Comparison of ENCODE assay signal across 8 cellular contexts in genomic region chr1:119647228-119647733, GRCh38. TPM values are rescaled to one million over a fixed set of nuclear protein-coding genes. Genes with fewer than 3 reads are reported as not detected.
DNase-seq lines count a peak whose midpoint lies in the region; ATAC-seq and TF ChIP-seq lines count a peak whose summit lies in the region.

No MANE protein-coding gene starts in this region.

- H3K4me3 ChIP-seq in WI38 (ENCODE audit: low read depth, low read length), result peak overlapping the region; percentile 97
- H3K4me3 ChIP-seq in heart right ventricle, result peak overlapping the region; percentile 85 to 98 (median 94)
- peak overlapping the region; percentile 91 for H3K4me3 ChIP-seq in skeletal muscle cell (ENCODE audit: low read depth, low read length)

- ATAC-seq in heart right ventricle (peak; percentile 3 to 42 (median 16)), HG03460 (IDR thresholded peaks at IDR 0.05; ENCODE audit: unreplicated experiment) (no peak)

- TF ChIP-seq CTCF in WI38 (IDR thresholded peaks at IDR 0.05; ENCODE audit: low read depth, low read length) (no peak), heart right ventricle (IDR thresholded peaks at IDR 0.05) (no peak)

- 2 to 3% methylated on average over 18 of the region's 18 CpGs for WGBS in heart right ventricle, 2 donors

- H3K27ac ChIP-seq in heart right ventricle, result peak overlapping the region; percentile 79 to 97 (median 93)

- DNase-seq in NCI-H82 (lab: John Stamatoyannopoulos, UW) (peak; percentile 44), NCI-H82 treated with DMSO at 0.1 percent for 48 hours (lab: John Stamatoyannopoulos, UW; ENCODE audit: unreplicated experiment) (no peak), heart right ventricle (peak; percentile 22 to 29), skeletal muscle cell (ENCODE audit: low read depth) (no peak), cortex of kidney (lab: John Stamatoyannopoulos, UW) (no peak), LoVo (ENCODE audit: low spot score) (no peak)

- H3K9me3 ChIP-seq in heart right ventricle, result no peaks in the 10 kb centered on the region

- intact Hi-C loops in heart right ventricle (cut with DNase I), result loop anchor here in 5 of 10 donors (1.0 to 2.0 kb wide), 3 partner anchors 11 to 15 kb away; no protein-coding TSS in a partner anchor

- peaks cover 0 to 16% (median 0%) of the 10 kb centered on the region in 7 donors for H3K27me3 ChIP-seq in heart right ventricle

- H3K4me1 ChIP-seq in heart right ventricle, result peaks cover 0 to 47% (median 21%) of the 10 kb centered on the region in 9 donors

- no peaks in the 10 kb centered on the region for H3K36me3 ChIP-seq in heart right ventricle

RNA-seq across cellular contexts. Expression of gene ZNF697, which starts 0.8 kb away (rescaled TPM):
- total RNA-seq in heart right ventricle, result 10 to 100 TPM in 7 of 10 donors, 1 to 10 TPM in 3; 7.7 to 14.1 (median 10.4) TPM
- 1 to 10 TPM; 2.3 to 3.1 TPM for polyA plus RNA-seq in heart right ventricle

Comparison
In these comparisons a context has a peak if more than half of its experiments do, and no peak if none do; other contexts are left out.
1. DNase-seq: peak in NCI-H82 (single experiment) and heart right ventricle (2 of 2); none in NCI-H82 treated with DMSO at 0.1 percent for 48 hours (single experiment), skeletal muscle cell (single experiment), cortex of kidney (single experiment) and LoVo (single experiment).
2. Peak in every context shown above with its lines, with median percentiles within 50 percentile points of each other: H3K4me3 ChIP-seq.